In genomic region chr3:134030382-134030753, GRCh38 we compare ENCODE assay signal across 9 cellular contexts. TPM values are rescaled to one million over a fixed set of nuclear protein-coding genes. Genes with fewer than 3 reads are reported as not detected.
DNase-seq lines count a peak whose midpoint lies in the region; ATAC-seq and TF ChIP-seq lines count a peak whose summit lies in the region.
"Had no signal": no experiment of that assay in that cellular context is flagged by ENCODE, and none has a peak within 500 bp of the region (broad histone marks: within the 10 kb centered on the region; RNA-seq: fewer than 3 reads in every experiment).

No MANE protein-coding gene starts in this region.

- no peak overlapping the region for H3K18ac ChIP-seq in H9 (ENCODE audit: insufficient read length, low read depth, low read length)

- H3K4me1 Mint-ChIP-seq in H9 (peaks cover 14 to 15% of the 10 kb centered on the region in 2 experiments), CD14-positive monocyte (peaks cover 5% of the 10 kb centered on the region)

- no peak for ATAC-seq in gastroesophageal sphincter

- no peak overlapping the region for H4K91ac ChIP-seq in H9 (ENCODE audit: insufficient read length, low read depth, low read length)

- TF ChIP-seq CTCF in H9 (conservative IDR thresholded peaks at IDR 0.05) (no peak), Peyer's patch (IDR thresholded peaks at IDR 0.05) (no peak), gastroesophageal sphincter (IDR thresholded peaks at IDR 0.05) (no peak), CD14-positive monocyte (IDR thresholded peaks at IDR 0.05) (no peak)

- H2AFZ ChIP-seq in H9 (ENCODE audit: low read length), result no peak overlapping the region

- H3K4me1 ChIP-seq in H9 (ENCODE audit: insufficient read depth, low read length) (no peaks in the 10 kb centered on the region), Peyer's patch (peaks cover 0 to 11% (median 0%) of the 10 kb centered on the region in 4 donors), gastroesophageal sphincter (peaks cover 0 to 25% (median 8%) of the 10 kb centered on the region in 3 donors)

- H3K4me3 Mint-ChIP-seq in H9 (peak overlapping the region; percentile 73 to 88), CD14-positive monocyte (peak overlapping the region in 1 of 2 donors; percentile 62)

- no peak overlapping the region for H3K14ac ChIP-seq in H9 (ENCODE audit: insufficient read depth, low read length)

- peak overlapping the region; percentile 33 to 81 (median 60) for H3K4me3 ChIP-seq in Peyer's patch
- H3K4me3 ChIP-seq in gastroesophageal sphincter, result peak overlapping the region; percentile 42 to 71
- H3K4me3 ChIP-seq in skeletal muscle cell (ENCODE audit: low read depth, low read length), result peak overlapping the region; percentile 63

- H3K9me3 Mint-ChIP-seq in H9 (peaks cover 0 to 2% of the 10 kb centered on the region in 2 experiments; a peak in 3 of 5 replicates), CD14-positive monocyte (peaks cover 0 to 11% (median 3%) of the 10 kb centered on the region in 7 donors)

- peaks cover 76% of the 10 kb centered on the region for H3K27me3 Mint-ChIP-seq in H9 (ENCODE audit: low read depth)
- H3K27me3 Mint-ChIP-seq in CD14-positive monocyte (ENCODE audit: low read depth in 3 of 3), result peaks cover 36 to 50% (median 45%) of the 10 kb centered on the region in 3 donors

- H3K4me2 ChIP-seq in H9 (ENCODE audit: insufficient read depth, insufficient read length, low read length), result peak overlapping the region; percentile 96

- H4K20me1 ChIP-seq in H9 (ENCODE audit: control insufficient read depth, insufficient read depth, insufficient read length), result no peaks in the 10 kb centered on the region

- DNase-seq in H9 (no peak), Peyer's patch (no peak), skeletal muscle cell (ENCODE audit: low read depth) (no peak), CD14-positive monocyte (ENCODE audit: low spot score) (no peak), GF-D8 (lab: John Stamatoyannopoulos, UW) (no peak), ureter (ENCODE audit: low spot score) (no peak), NCI-H226 (no peak)
- DNase-seq: NCI-H1694 had no signal

- H2BK15ac ChIP-seq in H9 (ENCODE audit: low read depth, low read length), result no peak overlapping the region

- H3K79me2 ChIP-seq in H9 (ENCODE audit: insufficient read depth, low read length), result no peaks in the 10 kb centered on the region

- no peak overlapping the region for H2AK5ac ChIP-seq in H9 (ENCODE audit: insufficient read length, low read length)

- no peak overlapping the region for H3K27ac ChIP-seq in H9 (ENCODE audit: insufficient read length, low read depth, low read length)
- peak overlapping the region in 2 of 4 donors; percentile 36 to 53 for H3K27ac ChIP-seq in Peyer's patch
- peak overlapping the region in 3 of 4 donors; percentile 25 to 75 (median 73) for H3K27ac ChIP-seq in gastroesophageal sphincter

- no peak for TF ChIP-seq EP300 in gastroesophageal sphincter (IDR thresholded peaks at IDR 0.05)

- H3K23me2 ChIP-seq in H9 (ENCODE audit: insufficient read length, low read depth, low read length, poor library complexity, severe bottlenecking), result peaks cover 12% of the 10 kb centered on the region

- H4K8ac ChIP-seq in H9 (replicated peaks; ENCODE audit: insufficient read length, low read depth, low read length), result no peak overlapping the region

- H3K9me3 ChIP-seq in H9 (ENCODE audit: control insufficient read depth, low read depth, low read length), result no peaks in the 10 kb centered on the region
- H3K9me3 ChIP-seq in Peyer's patch, result no peaks in the 10 kb centered on the region
- no peaks in the 10 kb centered on the region for H3K9me3 ChIP-seq in gastroesophageal sphincter

- TF ChIP-seq POLR2A in Peyer's patch (IDR thresholded peaks at IDR 0.05) (no peak), gastroesophageal sphincter (IDR thresholded peaks at IDR 0.05) (no peak)

- H3K36me3 Mint-ChIP-seq in H9 (ENCODE audit: insufficient read depth in 1 of 3, low read depth in 3 of 3) (peaks cover 0 to 2% (median 0%) of the 10 kb centered on the region in 3 experiments; a peak in 1 of 7 replicates), CD14-positive monocyte (no peaks in the 10 kb centered on the region)

- H3K4ac ChIP-seq in H9 (ENCODE audit: low read depth, low read length), result no peak overlapping the region

- no peak overlapping the region for H4K5ac ChIP-seq in H9 (ENCODE audit: insufficient read length, low read depth, low read length)

- no CpG with 5 or more reads among the region's 9 CpGs for WGBS in H9 (ENCODE audit: extremely low coverage, insufficient read length, low lambda C conversion rate)
- WGBS in gastroesophageal sphincter (ENCODE audit: low coverage in 1 of 2), 2 donors, result 5 to 7% methylated on average over 4 to 6 of the region's 9 CpGs

- H3K36me3 ChIP-seq in Peyer's patch (no peaks in the 10 kb centered on the region), gastroesophageal sphincter (no peaks in the 10 kb centered on the region)

- no peak overlapping the region for H3T11ph ChIP-seq in H9 (ENCODE audit: low read length)

- H3K27ac Mint-ChIP-seq in H9, result peak overlapping the region in 1 of 3 experiments; percentile 65; a peak in 1 of 7 replicates
- no peak overlapping the region for H3K27ac Mint-ChIP-seq in CD14-positive monocyte

- H3K27me3 ChIP-seq in H9 (ENCODE audit: insufficient read depth, low read length), result peaks cover 27% of the 10 kb centered on the region
- H3K27me3 ChIP-seq in Peyer's patch, result peaks cover 0 to 8% of the 10 kb centered on the region in 2 donors
- peaks cover 23% of the 10 kb centered on the region for H3K27me3 ChIP-seq in gastroesophageal sphincter

- H3K9ac ChIP-seq in H9 (ENCODE audit: extremely low read depth, insufficient read length, low read length), result no peak overlapping the region

- no peak overlapping the region for H2BK120ac ChIP-seq in H9 (ENCODE audit: low read depth, low read length, poor library complexity, severe bottlenecking)

- H3K79me1 ChIP-seq in H9 (ENCODE audit: insufficient read depth, low read depth, low read length, poor library complexity, severe bottlenecking), result no peaks in the 10 kb centered on the region

- no peak overlapping the region for H3K23ac ChIP-seq in H9 (ENCODE audit: insufficient read length, low read depth, low read length)

- no peak overlapping the region for H2BK12ac ChIP-seq in H9 (ENCODE audit: insufficient read length, low read depth, low read length)

- no peak overlapping the region for H2BK5ac ChIP-seq in H9 (ENCODE audit: insufficient read length, low read length)

- intact Hi-C loops in CD14-positive monocyte (cut with micrococcal nuclease), result no loop called here

- H3K56ac ChIP-seq in H9 (ENCODE audit: insufficient read length, low read depth, low read length), result no peak overlapping the region

- no peak overlapping the region for H2BK20ac ChIP-seq in H9 (ENCODE audit: low read depth, low read length, poor library complexity, severe bottlenecking)

RNA-seq across cellular contexts. Expression of gene SLCO2A1, which starts 0.6 kb away (rescaled TPM):
- total RNA-seq in H9 (2021), result 0.68 and 0.98 TPM in 2 replicates
- total RNA-seq in Peyer's patch, result 10 to 100 TPM; 15.0 to 33.0 (median 19.2) TPM
- 10 to 100 TPM in 3 of 4 donors, 1 to 10 TPM in 1; 7.8 to 12.0 (median 11.1) TPM for total RNA-seq in gastroesophageal sphincter
- under 1 TPM in 1 of 2 donors, not detected in 1; 0.12 TPM for polyA plus RNA-seq in CD14-positive monocyte
- total RNA-seq in ureter, result 89.1 TPM
